ENCODE assay signal across 8 cellular contexts in the genomic region with DNA sequence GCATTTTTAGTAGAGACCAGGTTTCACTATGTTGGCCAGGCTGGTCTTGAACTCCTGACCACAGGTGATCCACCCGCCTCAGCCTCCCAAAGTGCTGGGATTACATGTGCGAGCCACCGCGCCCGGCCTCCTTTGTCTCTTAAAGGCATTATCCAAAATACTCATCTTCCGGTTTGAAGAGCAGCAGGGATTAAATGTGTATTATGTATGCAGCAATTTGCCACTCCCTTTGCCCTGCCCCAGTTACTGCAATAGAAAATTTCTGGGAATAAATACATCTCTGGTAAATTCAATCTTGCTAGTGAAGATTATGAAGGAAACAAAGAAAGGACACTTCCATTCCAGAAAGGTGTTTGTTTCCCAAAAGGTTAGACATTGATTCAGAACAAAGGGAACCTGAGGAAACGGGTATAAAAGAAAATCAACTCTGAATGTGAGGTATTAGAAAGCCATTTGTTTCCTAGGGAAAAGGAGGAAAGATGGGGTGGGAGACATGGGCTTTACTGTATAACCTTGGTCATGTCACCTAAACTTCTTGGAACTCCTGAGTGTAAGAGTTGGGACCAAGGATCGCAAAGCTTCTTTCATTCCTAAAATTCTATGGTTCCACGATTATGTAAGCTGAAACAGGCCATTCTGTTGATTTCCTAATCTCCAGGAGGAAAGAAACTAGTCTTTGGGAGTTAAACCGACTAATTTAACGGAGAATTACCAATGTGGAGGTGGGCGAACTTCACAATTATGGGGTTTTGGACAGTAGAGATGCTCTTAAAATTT. TPM values are rescaled to one million over a fixed set of nuclear protein-coding genes. Genes with fewer than 3 reads are reported as not detected.
DNase-seq lines count a peak whose midpoint lies in the region; ATAC-seq and TF ChIP-seq lines count a peak whose summit lies in the region.

No MANE protein-coding gene starts in this region.

- peaks cover 0 to 11% (median 4%) of the 10 kb centered on the region in 4 donors for H3K4me1 ChIP-seq in Peyer's patch
- H3K4me1 ChIP-seq in esophagus (ENCODE audit: control insufficient read depth in 2 of 2, insufficient read depth in 2 of 2, low read length in 1 of 2): no peaks in the 10 kb centered on the region

- H3K27ac Mint-ChIP-seq in progenitor cell of endocrine pancreas: peak overlapping the region; percentile 96

- WGBS in esophagus, 2 donors: 38 to 54% methylated on average over 12 of the region's 12 CpGs

- H3K4me1 Mint-ChIP-seq in progenitor cell of endocrine pancreas (ENCODE audit: low read depth): peaks cover 20% of the 10 kb centered on the region

- no peak for ATAC-seq in HG03571 (IDR thresholded peaks at IDR 0.05; ENCODE audit: unreplicated experiment)

- H3K9me3 Mint-ChIP-seq in progenitor cell of endocrine pancreas (ENCODE audit: low read depth): no peaks in the 10 kb centered on the region

- TF ChIP-seq CTCF in Peyer's patch (IDR thresholded peaks at IDR 0.05) (no peak), progenitor cell of endocrine pancreas (IDR thresholded peaks at IDR 0.05; ENCODE audit: unreplicated experiment) (no peak)

- H3K27me3 ChIP-seq in Peyer's patch: no peaks in the 10 kb centered on the region
- no peaks in the 10 kb centered on the region for H3K27me3 ChIP-seq in esophagus (ENCODE audit: control insufficient read depth in 1 of 2, insufficient read depth in 2 of 2, low read length in 2 of 2)

- DNase-seq in NCI-H2081 (lab: John Stamatoyannopoulos, UW) (peak; percentile 2 to 48), NCI-H2081 treated with DMSO at 0.1 percent for 48 hours (lab: John Stamatoyannopoulos, UW) (no peak), Peyer's patch (no peak), progenitor cell of endocrine pancreas (ENCODE audit: low spot score, unreplicated experiment) (no peak), NCI-H1930 (lab: John Stamatoyannopoulos, UW) (no peak), T1000 (lab: John Stamatoyannopoulos, UW) (no peak)

- no peaks in the 10 kb centered on the region for H3K36me3 Mint-ChIP-seq in progenitor cell of endocrine pancreas (ENCODE audit: insufficient read depth)

- H3K4me3 ChIP-seq in Peyer's patch: peak overlapping the region; percentile 85 to 98 (median 94)
- H3K4me3 ChIP-seq in esophagus (ENCODE audit: low read depth in 1 of 2, low read length in 2 of 2): peak overlapping the region; percentile 85 to 90

- H3K27ac ChIP-seq in Peyer's patch: peak overlapping the region; percentile 97 to 100 (median 100)
- H3K27ac ChIP-seq in esophagus (ENCODE audit: low read depth in 2 of 2, low read length in 1 of 2): peak overlapping the region; percentile 99 to 100

- H3K27me3 Mint-ChIP-seq in progenitor cell of endocrine pancreas: peaks cover 9% of the 10 kb centered on the region

- peak overlapping the region; percentile 98 for H3K4me3 Mint-ChIP-seq in progenitor cell of endocrine pancreas (ENCODE audit: low read depth)

- no peaks in the 10 kb centered on the region for H3K36me3 ChIP-seq in Peyer's patch
- no peaks in the 10 kb centered on the region for H3K36me3 ChIP-seq in esophagus (ENCODE audit: control insufficient read depth in 2 of 2, insufficient read depth in 2 of 2, low read length in 1 of 2)

- TF ChIP-seq POLR2A in Peyer's patch (IDR thresholded peaks at IDR 0.05): no peak

- no peaks in the 10 kb centered on the region for H3K9me3 ChIP-seq in Peyer's patch
- H3K9me3 ChIP-seq in esophagus (ENCODE audit: control insufficient read depth in 2 of 2, insufficient read depth in 1 of 2, low read depth in 1 of 2, low read length in 1 of 2): no peaks in the 10 kb centered on the region

RNA-seq across cellular contexts. Expression of a gene that starts 1.0 kb away (rescaled TPM):
- total RNA-seq in Peyer's patch: 100 to 1,000 TPM in 1 of 4 donors, 10 to 100 TPM in 3; 87.8 to 123 (median 97.8) TPM
- polyA plus RNA-seq in esophagus: 10 to 100 TPM in 1 of 2 donors, 1 to 10 TPM in 1; 8.8 to 13.8 TPM
- 65.4 and 66.2 TPM in 2 replicates for total RNA-seq in progenitor cell of endocrine pancreas

Comparison
In these comparisons a context has a peak if more than half of its experiments do, and no peak if none do; other contexts are left out.
1. DNase-seq: peak in NCI-H2081 (2 of 2); none in NCI-H2081 treated with DMSO at 0.1 percent for 48 hours (single experiment), Peyer's patch (0 of 3), progenitor cell of endocrine pancreas (single experiment), NCI-H1930 (0 of 2) and T1000 (single experiment).